In the genomic region with DNA sequence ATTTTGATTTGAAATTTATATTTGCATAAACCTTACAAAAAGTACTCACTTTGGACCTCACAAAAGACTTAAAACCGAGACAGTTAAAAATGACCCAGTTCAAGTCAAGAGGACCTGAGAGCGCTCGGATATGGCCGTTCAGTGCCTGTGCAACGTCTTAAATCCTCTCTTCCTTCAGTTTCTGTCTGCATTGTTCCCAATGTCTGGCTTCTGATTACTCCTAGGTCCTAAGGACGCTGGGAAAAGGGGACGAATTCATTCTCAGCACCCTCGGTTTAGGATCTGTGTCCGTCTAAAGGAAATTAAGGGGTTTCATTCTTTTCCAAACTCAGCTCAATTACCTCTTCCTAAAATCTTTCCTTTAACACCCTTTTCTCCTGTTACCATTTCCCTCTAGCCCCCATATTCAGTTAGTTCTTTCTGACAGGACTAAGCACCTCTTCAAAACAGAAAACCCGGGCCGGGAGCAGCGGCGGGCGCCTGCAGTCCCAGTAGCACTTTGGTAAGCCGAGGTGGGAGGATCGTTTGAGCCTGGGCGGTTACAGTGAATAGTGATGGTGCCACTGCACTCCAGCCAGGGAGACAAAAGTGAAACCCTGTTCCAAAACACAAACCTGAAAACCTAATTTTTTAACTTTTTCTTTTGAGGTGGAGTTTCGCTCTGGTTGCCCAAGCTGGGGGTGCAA, we compare ENCODE assay signal across 11 cellular contexts. TPM values are rescaled to one million over a fixed set of nuclear protein-coding genes. Genes with fewer than 3 reads are reported as not detected.
DNase-seq lines count a peak whose midpoint lies in the region; ATAC-seq and TF ChIP-seq lines count a peak whose summit lies in the region.
"Had no signal": no experiment of that assay in that cellular context is flagged by ENCODE, and none has a peak within 500 bp of the region (broad histone marks: within the 10 kb centered on the region; RNA-seq: fewer than 3 reads in every experiment).

No MANE protein-coding gene starts in this region.

- no peak for TF ChIP-seq CTCF in heart right ventricle (IDR thresholded peaks at IDR 0.05)

- H3K4me1 ChIP-seq in heart right ventricle, result peaks cover 0 to 7% (median 0%) of the 10 kb centered on the region in 9 donors

- intact Hi-C loops in heart right ventricle (cut with DNase I), result loop anchor here in 1 of 10 donors (2.0 kb wide), 1 partner anchor 28 kb away; no protein-coding TSS in a partner anchor

- H3K4me3 ChIP-seq in heart right ventricle, result peak overlapping the region in 9 of 10 donors; percentile 5 to 51 (median 40)
- H3K4me3 ChIP-seq: GM12878 had no signal

- DNase-seq in ELF-1 (ENCODE audit: low read depth, low spot score) (peak; percentile 77), heart right ventricle (no peak), retina (peak; percentile 46), putamen (ENCODE audit: low spot score) (no peak)
- DNase-seq in activated CD8-positive, alpha-beta memory T cell treated with anti-CD3 and anti-CD28 coated beads, Interleukin-2, amount 50 U/mL, for 48 hours, result peak; percentile 51

- peak in 4 of 8 donors; percentile 41 to 57 (median 45) for ATAC-seq in heart right ventricle
- ATAC-seq in HG02623 (IDR thresholded peaks at IDR 0.05; ENCODE audit: unreplicated experiment), result no peak
- ATAC-seq in HG03354 (IDR thresholded peaks at IDR 0.05; ENCODE audit: poor library complexity, severe bottlenecking, unreplicated experiment), result no peak
- ATAC-seq in GM19455 (IDR thresholded peaks at IDR 0.05; ENCODE audit: unreplicated experiment), result no peak
- ATAC-seq: GM12878 had no signal

- H3K36me3 ChIP-seq in heart right ventricle, result no peaks in the 10 kb centered on the region

- peaks cover 0 to 45% (median 24%) of the 10 kb centered on the region in 7 donors for H3K27me3 ChIP-seq in heart right ventricle

- no peaks in the 10 kb centered on the region for H3K9me3 ChIP-seq in heart right ventricle

- H3K27ac ChIP-seq in heart right ventricle, result no peak overlapping the region

- 2 to 4% methylated on average over 18 of the region's 18 CpGs for WGBS in heart right ventricle, 2 donors

RNA-seq across cellular contexts. Expression of a gene that starts 0.9 kb away (rescaled TPM):
- total RNA-seq in heart right ventricle, result not detected
- polyA plus RNA-seq in heart right ventricle, result under 1 TPM in 1 of 2 donors, not detected in 1; 0.01 TPM
- total RNA-seq: SK-MEL-5 had no signal
- polyA plus RNA-seq: esophagus had no signal

RNA-seq across cellular contexts. Expression of a gene that starts 20.1 kb away (rescaled TPM):
- not detected for total RNA-seq in heart right ventricle
- polyA plus RNA-seq in heart right ventricle, result not detected
- total RNA-seq: GM12878, SK-MEL-5 had no signal
- polyA plus RNA-seq: esophagus, GM12878 had no signal

Comparison
In these comparisons a context has a peak if more than half of its experiments do, and no peak if none do; other contexts are left out.
1. DNase-seq: peak in ELF-1 (single experiment), activated CD8-positive, alpha-beta memory T cell treated with anti-CD3 and anti-CD28 coated beads, Interleukin-2, amount 50 U/mL, for 48 hours (single experiment) and retina (single experiment); none in heart right ventricle (0 of 2) and putamen (single experiment).